12 cellular contexts compared by ENCODE assay signal in the genomic region with DNA sequence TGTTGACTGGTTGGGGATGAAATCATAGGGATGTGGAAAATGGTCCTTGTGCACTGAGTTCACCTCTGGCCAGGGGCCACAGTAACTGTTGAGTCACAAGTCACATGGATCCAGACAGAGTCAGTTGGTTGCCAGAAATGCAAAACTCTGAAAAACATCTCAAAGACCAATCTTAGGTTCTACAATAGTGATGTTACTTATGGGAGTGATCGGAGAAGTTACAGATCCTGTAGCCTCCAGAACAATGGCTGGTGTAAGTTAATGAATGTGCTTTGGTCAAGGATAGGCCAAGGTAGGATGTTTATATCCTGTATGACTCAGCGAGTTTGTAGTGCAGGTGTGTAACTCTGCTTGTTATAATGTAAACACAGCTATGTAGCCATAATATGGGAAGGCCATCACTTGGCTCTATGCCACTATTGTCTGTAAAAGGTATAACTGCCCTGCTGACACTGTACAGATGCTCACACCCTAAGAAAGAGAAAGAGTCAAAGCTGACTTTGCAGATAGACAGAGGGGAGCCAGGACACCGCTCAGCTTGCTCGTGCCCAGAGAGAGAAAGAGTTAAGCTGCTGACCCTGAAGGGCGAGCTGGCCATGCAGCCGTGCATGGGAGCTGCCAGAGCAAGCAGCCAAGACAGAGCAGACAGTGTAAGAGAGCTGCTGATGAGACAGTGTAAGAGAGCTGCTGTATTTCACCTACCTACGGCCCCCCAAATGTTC. TPM values are rescaled to one million over a fixed set of nuclear protein-coding genes. Genes with fewer than 3 reads are reported as not detected.
DNase-seq lines count a peak whose midpoint lies in the region; ATAC-seq and TF ChIP-seq lines count a peak whose summit lies in the region.
"Had no signal": no experiment of that assay in that cellular context is flagged by ENCODE, and none has a peak within 500 bp of the region (broad histone marks: within the 10 kb centered on the region; RNA-seq: fewer than 3 reads in every experiment).

No MANE protein-coding gene starts in this region.

- H3K9me3 Mint-ChIP-seq in stimulated activated memory B cell treated with anti-CD40 and anti-IgM and Interleukin-4, amounts not matched to agents 10 μg/mL and 1 μg/mL and 100 μg/mL, for 72 hours, result peaks cover 9% of the 10 kb centered on the region
- H3K9me3 Mint-ChIP-seq in CD8-positive, alpha-beta T cell, result peaks cover 4% of the 10 kb centered on the region
- H3K9me3 Mint-ChIP-seq in nephron progenitor cell, result peaks cover 9% of the 10 kb centered on the region

- H3K27me3 ChIP-seq in GM23248 (replicated peaks; ENCODE audit: insufficient read depth), result no peaks in the 10 kb centered on the region
- H3K27me3 ChIP-seq in PC-9 (ENCODE audit: insufficient read depth, low read depth), result no peaks in the 10 kb centered on the region
- no peaks in the 10 kb centered on the region for H3K27me3 ChIP-seq in CD8-positive, alpha-beta T cell (ENCODE audit: insufficient read depth, low read length)

- POLR2A ChIA-PET in PC-9 (lab: Charles Lee; ENCODE audit: unreplicated experiment), result no interaction called here
- POLR2A ChIA-PET in CD8-positive, alpha-beta T cell (lab: Charles Lee), result no interaction called here

- TF ChIP-seq CTCF in PC-9 (conservative IDR thresholded peaks at IDR 0.05) (no peak), nephron progenitor cell (IDR thresholded peaks at IDR 0.05) (no peak)
- no peak for TF ChIP-seq CTCF in CD8-positive, alpha-beta T cell (IDR thresholded peaks at IDR 0.05)

- H3K79me2 ChIP-seq in GM23248 (ENCODE audit: insufficient read depth) (no peaks in the 10 kb centered on the region), PC-9 (ENCODE audit: low read depth) (no peaks in the 10 kb centered on the region)

- peak; percentile 57 for ATAC-seq in sciatic nerve
- no peak for ATAC-seq in stimulated activated memory B cell treated with anti-CD40 and anti-IgM and Interleukin-4, amounts not matched to agents 10 μg/mL and 1 μg/mL and 100 μg/mL, for 72 hours
- no peak for ATAC-seq in CD8-positive, alpha-beta T cell
- no peak for ATAC-seq in HG02798 (IDR thresholded peaks at IDR 0.05; ENCODE audit: poor library complexity, unreplicated experiment)

- no peaks in the 10 kb centered on the region for H3K36me3 Mint-ChIP-seq in stimulated activated memory B cell treated with anti-CD40 and anti-IgM and Interleukin-4, amounts not matched to agents 10 μg/mL and 1 μg/mL and 100 μg/mL, for 72 hours
- no peaks in the 10 kb centered on the region for H3K36me3 Mint-ChIP-seq in CD8-positive, alpha-beta T cell
- H3K36me3 Mint-ChIP-seq in nephron progenitor cell (ENCODE audit: low read depth), result no peaks in the 10 kb centered on the region

- no peak overlapping the region for H3K27ac Mint-ChIP-seq in stimulated activated memory B cell treated with anti-CD40 and anti-IgM and Interleukin-4, amounts not matched to agents 10 μg/mL and 1 μg/mL and 100 μg/mL, for 72 hours
- H3K27ac Mint-ChIP-seq in CD8-positive, alpha-beta T cell, result no peak overlapping the region
- no peak overlapping the region for H3K27ac Mint-ChIP-seq in nephron progenitor cell
- H3K27ac Mint-ChIP-seq: progenitor cell of endocrine pancreas had no signal

- DNase-seq in GM23248 (peak; percentile 86), PC-9 (peak; percentile 29 to 79), epithelial cell of prostate (ENCODE audit: low read depth, low spot score) (peak; percentile 59), sciatic nerve (ENCODE audit: low spot score) (peak; percentile 56), nephron progenitor cell (no peak)
- DNase-seq in CD8-positive, alpha-beta T cell, result no peak
- DNase-seq: activated effector memory CD4-positive, alpha-beta T cell treated with Interleukin-2 at 50 U/mL for 16 hours; KG1; WERI-Rb-1 had no signal

- H3F3A ChIP-seq in GM23248 (ENCODE audit: insufficient read depth) (peaks cover 30% of the 10 kb centered on the region), PC-9 (ENCODE audit: insufficient read depth, low read depth) (peaks cover 24% of the 10 kb centered on the region)

- no peaks in the 10 kb centered on the region for H3K9me2 ChIP-seq in GM23248 (ENCODE audit: insufficient read depth)
- no peaks in the 10 kb centered on the region for H3K9me2 ChIP-seq in PC-9 (ENCODE audit: insufficient read depth)

- no peaks in the 10 kb centered on the region for H3K9me3 ChIP-seq in GM23248 (ENCODE audit: low read depth)
- no peaks in the 10 kb centered on the region for H3K9me3 ChIP-seq in PC-9 (ENCODE audit: insufficient read depth, low read depth)
- H3K9me3 ChIP-seq in CD8-positive, alpha-beta T cell (ENCODE audit: low read length), result no peaks in the 10 kb centered on the region

- 63 to 64% methylated on average over 7 of the region's 7 CpGs for WGBS in GM23248 (ENCODE audit: low coverage in 1 of 2, low lambda C conversion rate in 2 of 2, missing lambda C conversion rate in 2 of 2), 2 experiments

- in situ Hi-C loops in GM23248 (cut with MboI), result no loop called here

- H3K4me1 ChIP-seq in GM23248 (ENCODE audit: insufficient read depth), result peaks cover 21% of the 10 kb centered on the region
- peaks cover 26% of the 10 kb centered on the region for H3K4me1 ChIP-seq in PC-9 (replicated peaks; ENCODE audit: insufficient read depth)
- no peaks in the 10 kb centered on the region for H3K4me1 ChIP-seq in CD8-positive, alpha-beta T cell (ENCODE audit: insufficient read depth, low read length)

- H3K27ac ChIP-seq in GM23248 (peak overlapping the region; percentile 74), PC-9 (peak overlapping the region; percentile 55), epithelial cell of prostate (peak overlapping the region; percentile 54)
- H3K27ac ChIP-seq in CD8-positive, alpha-beta T cell (ENCODE audit: low read depth, low read length), result no peak overlapping the region
- H3K27ac ChIP-seq: WERI-Rb-1 had no signal

- H4K20me1 ChIP-seq in GM23248 (ENCODE audit: insufficient read depth) (no peaks in the 10 kb centered on the region), PC-9 (ENCODE audit: insufficient read depth) (no peaks in the 10 kb centered on the region)

- CTCF ChIA-PET in PC-9 (lab: Charles Lee), result no interaction called here
- CTCF ChIA-PET in CD8-positive, alpha-beta T cell (lab: Charles Lee), result interaction anchor here (0.8 to 1.7 kb wide), 4 partner anchors 10 to 443 kb away, joined by 3 to 4 read pairs (median 3); no protein-coding TSS in a partner anchor

- intact Hi-C loops in PC-9 (cut with micrococcal nuclease; ENCODE audit: unreplicated experiment), result loop anchor here (5.0 kb wide), 2 partner anchors 1116 to 1221 kb away; no protein-coding TSS in a partner anchor
- intact Hi-C loops in sciatic nerve (cut with DNase I), result no loop called here
- intact Hi-C loops in CD8-positive, alpha-beta T cell (cut with DNase I, micrococcal nuclease), result loop anchor here in 1 of 2 experiments (5.0 kb wide), 1 partner anchor 441 kb away; no protein-coding TSS in a partner anchor

- no TSS peak for BruUV-seq in PC-9 (replicated peaks; lab: Mats Ljungman, UMichigan)

- no peaks in the 10 kb centered on the region for H3K36me3 ChIP-seq in GM23248 (ENCODE audit: low read depth)
- no peaks in the 10 kb centered on the region for H3K36me3 ChIP-seq in PC-9 (ENCODE audit: low read depth)
- no peaks in the 10 kb centered on the region for H3K36me3 ChIP-seq in CD8-positive, alpha-beta T cell (ENCODE audit: insufficient read depth, low read length)
- H3K36me3 ChIP-seq: WERI-Rb-1 had no signal

- H2AFZ ChIP-seq in GM23248 (no peak overlapping the region), PC-9 (no peak overlapping the region)

- peaks cover 7% of the 10 kb centered on the region for H3K4me1 Mint-ChIP-seq in stimulated activated memory B cell treated with anti-CD40 and anti-IgM and Interleukin-4, amounts not matched to agents 10 μg/mL and 1 μg/mL and 100 μg/mL, for 72 hours
- H3K4me1 Mint-ChIP-seq in CD8-positive, alpha-beta T cell (ENCODE audit: low read depth), result no peaks in the 10 kb centered on the region
- no peaks in the 10 kb centered on the region for H3K4me1 Mint-ChIP-seq in nephron progenitor cell

- H3K4me2 ChIP-seq in GM23248 (ENCODE audit: unreplicated experiment), result no peak overlapping the region
- H3K4me2 ChIP-seq in PC-9, result 0 out of 2 replicates have a peak overlapping the region, but pooled peaks have one; percentile 26

- no peaks in the 10 kb centered on the region for H3K27me3 Mint-ChIP-seq in stimulated activated memory B cell treated with anti-CD40 and anti-IgM and Interleukin-4, amounts not matched to agents 10 μg/mL and 1 μg/mL and 100 μg/mL, for 72 hours
- H3K27me3 Mint-ChIP-seq in CD8-positive, alpha-beta T cell (ENCODE audit: low read depth), result no peaks in the 10 kb centered on the region
- H3K27me3 Mint-ChIP-seq in nephron progenitor cell (ENCODE audit: low read depth, poor library complexity), result peaks cover 10% of the 10 kb centered on the region
- H3K27me3 Mint-ChIP-seq: progenitor cell of endocrine pancreas had no signal

- H3K4me3 ChIP-seq in GM23248 (no peak overlapping the region), PC-9 (no peak overlapping the region)
- H3K4me3 ChIP-seq in CD8-positive, alpha-beta T cell (ENCODE audit: low read depth, low read length), result no peak overlapping the region

- no peak overlapping the region for H3K4me3 Mint-ChIP-seq in stimulated activated memory B cell treated with anti-CD40 and anti-IgM and Interleukin-4, amounts not matched to agents 10 μg/mL and 1 μg/mL and 100 μg/mL, for 72 hours
- no peak overlapping the region for H3K4me3 Mint-ChIP-seq in CD8-positive, alpha-beta T cell
- H3K4me3 Mint-ChIP-seq in nephron progenitor cell, result no peak overlapping the region

- H3K9ac ChIP-seq in GM23248, result no peak overlapping the region

RNA-seq across cellular contexts. Expression of a gene that starts 27.1 kb away (rescaled TPM):
- not detected in 2 replicates for total RNA-seq in GM23248 (2014; rRNA removed; shearing (Covaris generic))
- polyA plus RNA-seq in GM23248 (2016; fragmentation: Nextera tagmentation; extraction: Ambion mirVana), result 0.09 TPM in 1 of 2 replicates, not detected in the other
- 0.23 and 0.74 TPM in 2 replicates for total RNA-seq in PC-9 (2021)
- total RNA-seq in sciatic nerve, result not detected
- total RNA-seq in CD8-positive, alpha-beta T cell, result not detected
- total RNA-seq: progenitor cell of endocrine pancreas had no signal

Comparison
In these comparisons a context has a peak if more than half of its experiments do, and no peak if none do; other contexts are left out.
1. DNase-seq: peak in GM23248 (single experiment), PC-9 (2 of 2), epithelial cell of prostate (single experiment) and sciatic nerve (single experiment); none in CD8-positive, alpha-beta T cell (0 of 7) and nephron progenitor cell (single experiment).